1 cellular context compared by ENCODE assay signal in the genomic region with DNA sequence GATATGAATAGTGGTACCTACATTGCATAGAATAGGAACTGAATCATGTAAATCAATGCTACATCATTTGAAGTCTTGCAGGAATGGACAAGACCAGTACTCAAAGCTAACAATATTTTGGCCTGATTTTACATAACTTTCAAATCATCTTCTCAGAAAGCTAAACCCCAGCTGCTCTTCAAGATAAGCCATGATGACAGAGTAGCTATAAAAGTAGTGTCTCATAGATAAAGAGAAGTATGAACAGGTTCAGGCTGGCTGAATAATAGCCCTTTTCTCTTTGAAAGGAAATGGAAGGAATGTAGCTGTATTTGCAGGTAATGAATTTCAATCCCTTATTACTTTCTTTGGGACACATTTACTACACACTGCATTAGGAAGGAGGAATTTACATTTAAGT.
TF ChIP-seq lines count a peak whose summit lies in the region.

No MANE protein-coding gene starts in this region.

TF ChIP-seq in K562, 482 proteins besides CTCF, POLR2A, EP300 and RAD21 (continued from another document and continues in another):
- TF ChIP-seq E2F8 (IDR thresholded peaks at IDR 0.05; ENCODE audit: low read depth, partially characterized antibody) (no peak), HNRNPLL (IDR thresholded peaks at IDR 0.05; ENCODE audit: low read depth, low read length, poor library complexity, severe bottlenecking) (no peak), BCOR (IDR thresholded peaks at IDR 0.05) (no peak), VEZF1 (CRISPR knock-in tag; IDR thresholded peaks at IDR 0.05) (no peak), SRSF3 (IDR thresholded peaks at IDR 0.05; ENCODE audit: insufficient read depth, low read length) (no peak), NFE2 (IDR thresholded peaks at IDR 0.05; ENCODE audit: low read depth) (peak; percentile 27; the same call in 1 of the 2 replicates), TAF7 (tag; IDR thresholded peaks at IDR 0.05) (no peak), TAF15 (IDR thresholded peaks at IDR 0.05; ENCODE audit: low read depth, low read length) (no peak), TEAD4 (IDR thresholded peaks at IDR 0.05; ENCODE audit: low read length) (peak; percentile 83), TEAD4 (CRISPR knock-in tag; IDR thresholded peaks at IDR 0.05; ENCODE audit: borderline replicate concordance) (no peak), STAT5A (IDR thresholded peaks at IDR 0.05; ENCODE audit: borderline replicate concordance, low read length) (peak; percentile 49), PHF20 (IDR thresholded peaks at IDR 0.05; ENCODE audit: partially characterized antibody) (no peak), ZNF12 (CRISPR knock-in tag; IDR thresholded peaks at IDR 0.05) (no peak), PKNOX1 (IDR thresholded peaks at IDR 0.05) (0 out of 2 replicates have a peak, but pooled peaks have one; percentile 31), SAFB (IDR thresholded peaks at IDR 0.05; ENCODE audit: borderline replicate concordance, low read depth, low read length) (no peak), ZBTB33 (CRISPR knock-in tag; IDR thresholded peaks at IDR 0.05) (no peak), JUND (IDR thresholded peaks at IDR 0.05; ENCODE audit: borderline replicate concordance, low read depth, low read length) (peak; percentile 36; the same call in 1 of the 2 replicates), JUND (tag; IDR thresholded peaks at IDR 0.05; ENCODE audit: borderline replicate concordance, low read depth, low read length) (no peak; the same call in 2 of the 3 replicates), KDM5B (IDR thresholded peaks at IDR 0.05; ENCODE audit: insufficient replicate concordance, low read depth, low read length) (no peak), HIVEP1 (CRISPR knock-in tag; IDR thresholded peaks at IDR 0.05) (no peak), SMARCA4 (IDR thresholded peaks at IDR 0.05) (peak; percentile 65), ZBTB26 (CRISPR knock-in tag; IDR thresholded peaks at IDR 0.05) (no peak), PML (IDR thresholded peaks at IDR 0.05; ENCODE audit: low read length) (0 out of 2 replicates have a peak, but pooled peaks have one; percentile 40), NBN (IDR thresholded peaks at IDR 0.05; ENCODE audit: low read depth) (no peak), ATF7 (IDR thresholded peaks at IDR 0.05) (no peak), L3MBTL2 (IDR thresholded peaks at IDR 0.05) (no peak), COPS2 (conservative IDR thresholded peaks at IDR 0.05) (no peak), HNRNPL (IDR thresholded peaks at IDR 0.05; ENCODE audit: low read depth, low read length) (no peak), EP400 (IDR thresholded peaks at IDR 0.05) (no peak), KLF16 (IDR thresholded peaks at IDR 0.05) (peak; percentile 89), TCF3 (CRISPR knock-in tag; IDR thresholded peaks at IDR 0.05) (peak; percentile 71), ZNF551 (CRISPR knock-in tag; IDR thresholded peaks at IDR 0.05) (no peak), SIX5 (IDR thresholded peaks at IDR 0.05; ENCODE audit: borderline replicate concordance in 1 of 2, insufficient read depth in 1 of 2, low read depth in 1 of 2, low read length in 2 of 2) (no peak), ZNF518B (CRISPR knock-in tag; IDR thresholded peaks at IDR 0.05) (no peak), POLR2AphosphoS5 (IDR thresholded peaks at IDR 0.05; ENCODE audit: control insufficient read depth, insufficient read depth, low read depth, low read length) (no peak), CBFA2T3 (IDR thresholded peaks at IDR 0.05) (peak; percentile 79), SMARCA5 (IDR thresholded peaks at IDR 0.05) (no peak), BRD4 (IDR thresholded peaks at IDR 0.05) (no peak), ZNF232 (CRISPR knock-in tag; IDR thresholded peaks at IDR 0.05) (no peak), HDAC2 (IDR thresholded peaks at IDR 0.05) (0 out of 2 replicates have a peak, but pooled peaks have one; percentile 24), MTA2 (IDR thresholded peaks at IDR 0.05; ENCODE audit: low read depth) (peak; percentile 60), MECOM (CRISPR knock-in tag; IDR thresholded peaks at IDR 0.05) (peak; percentile 21; the same call in 1 of the 2 replicates)
- TF ChIP-seq, protein P1, sequence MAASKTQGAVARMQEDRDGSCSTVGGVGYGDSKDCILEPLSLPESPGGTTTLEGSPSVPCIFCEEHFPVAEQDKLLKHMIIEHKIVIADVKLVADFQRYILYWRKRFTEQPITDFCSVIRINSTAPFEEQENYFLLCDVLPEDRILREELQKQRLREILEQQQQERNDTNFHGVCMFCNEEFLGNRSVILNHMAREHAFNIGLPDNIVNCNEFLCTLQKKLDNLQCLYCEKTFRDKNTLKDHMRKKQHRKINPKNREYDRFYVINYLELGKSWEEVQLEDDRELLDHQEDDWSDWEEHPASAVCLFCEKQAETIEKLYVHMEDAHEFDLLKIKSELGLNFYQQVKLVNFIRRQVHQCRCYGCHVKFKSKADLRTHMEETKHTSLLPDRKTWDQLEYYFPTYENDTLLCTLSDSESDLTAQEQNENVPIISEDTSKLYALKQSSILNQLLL (CRISPR knock-in tag; IDR thresholded peaks at IDR 0.05; ENCODE audit: borderline replicate concordance) = no peak
- TF ChIP-seq, protein P2, sequence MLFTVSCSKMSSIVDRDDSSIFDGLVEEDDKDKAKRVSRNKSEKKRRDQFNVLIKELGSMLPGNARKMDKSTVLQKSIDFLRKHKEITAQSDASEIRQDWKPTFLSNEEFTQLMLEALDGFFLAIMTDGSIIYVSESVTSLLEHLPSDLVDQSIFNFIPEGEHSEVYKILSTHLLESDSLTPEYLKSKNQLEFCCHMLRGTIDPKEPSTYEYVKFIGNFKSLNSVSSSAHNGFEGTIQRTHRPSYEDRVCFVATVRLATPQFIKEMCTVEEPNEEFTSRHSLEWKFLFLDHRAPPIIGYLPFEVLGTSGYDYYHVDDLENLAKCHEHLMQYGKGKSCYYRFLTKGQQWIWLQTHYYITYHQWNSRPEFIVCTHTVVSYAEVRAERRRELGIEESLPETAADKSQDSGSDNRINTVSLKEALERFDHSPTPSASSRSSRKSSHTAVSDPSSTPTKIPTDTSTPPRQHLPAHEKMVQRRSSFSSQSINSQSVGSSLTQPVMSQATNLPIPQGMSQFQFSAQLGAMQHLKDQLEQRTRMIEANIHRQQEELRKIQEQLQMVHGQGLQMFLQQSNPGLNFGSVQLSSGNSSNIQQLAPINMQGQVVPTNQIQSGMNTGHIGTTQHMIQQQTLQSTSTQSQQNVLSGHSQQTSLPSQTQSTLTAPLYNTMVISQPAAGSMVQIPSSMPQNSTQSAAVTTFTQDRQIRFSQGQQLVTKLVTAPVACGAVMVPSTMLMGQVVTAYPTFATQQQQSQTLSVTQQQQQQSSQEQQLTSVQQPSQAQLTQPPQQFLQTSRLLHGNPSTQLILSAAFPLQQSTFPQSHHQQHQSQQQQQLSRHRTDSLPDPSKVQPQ (CRISPR knock-in tag; IDR thresholded peaks at IDR 0.05; ENCODE audit: borderline replicate concordance) = no peak
- TF ChIP-seq, protein P3, sequence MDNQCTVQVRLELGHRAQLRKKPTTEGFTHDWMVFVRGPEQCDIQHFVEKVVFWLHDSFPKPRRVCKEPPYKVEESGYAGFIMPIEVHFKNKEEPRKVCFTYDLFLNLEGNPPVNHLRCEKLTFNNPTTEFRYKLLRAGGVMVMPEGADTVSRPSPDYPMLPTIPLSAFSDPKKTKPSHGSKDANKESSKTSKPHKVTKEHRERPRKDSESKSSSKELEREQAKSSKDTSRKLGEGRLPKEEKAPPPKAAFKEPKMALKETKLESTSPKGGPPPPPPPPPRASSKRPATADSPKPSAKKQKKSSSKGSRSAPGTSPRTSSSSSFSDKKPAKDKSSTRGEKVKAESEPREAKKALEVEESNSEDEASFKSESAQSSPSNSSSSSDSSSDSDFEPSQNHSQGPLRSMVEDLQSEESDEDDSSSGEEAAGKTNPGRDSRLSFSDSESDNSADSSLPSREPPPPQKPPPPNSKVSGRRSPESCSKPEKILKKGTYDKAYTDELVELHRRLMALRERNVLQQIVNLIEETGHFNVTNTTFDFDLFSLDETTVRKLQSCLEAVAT (IDR thresholded peaks at IDR 0.05) = no peak
- TF ChIP-seq, protein P4, sequence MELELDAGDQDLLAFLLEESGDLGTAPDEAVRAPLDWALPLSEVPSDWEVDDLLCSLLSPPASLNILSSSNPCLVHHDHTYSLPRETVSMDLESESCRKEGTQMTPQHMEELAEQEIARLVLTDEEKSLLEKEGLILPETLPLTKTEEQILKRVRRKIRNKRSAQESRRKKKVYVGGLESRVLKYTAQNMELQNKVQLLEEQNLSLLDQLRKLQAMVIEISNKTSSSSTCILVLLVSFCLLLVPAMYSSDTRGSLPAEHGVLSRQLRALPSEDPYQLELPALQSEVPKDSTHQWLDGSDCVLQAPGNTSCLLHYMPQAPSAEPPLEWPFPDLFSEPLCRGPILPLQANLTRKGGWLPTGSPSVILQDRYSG (tag; conservative IDR thresholded peaks at IDR 0.05; ENCODE audit: low read depth) = no peak
